In genomic region chr5:5929231-5929630, GRCh38 we compare ENCODE assay signal across 20 cellular contexts.
A peak's percentile ranks its signal among the peaks of the same experiment; 100 is the strongest.
DNase-seq lines count a peak whose midpoint lies in the region; TF ChIP-seq lines count a peak whose summit lies in the region.
"Had no signal": no experiment of that assay in that cellular context is flagged by ENCODE, and none has a peak within 500 bp of the region (broad histone marks: within the 10 kb centered on the region; RNA-seq: fewer than 3 reads in every experiment).

No MANE protein-coding gene starts in this region.

- H3K27ac Mint-ChIP-seq in brain, result peak overlapping the region in 3 of 5 experiments; percentile 85 to 99 (median 91)
- H3K27ac Mint-ChIP-seq: CD14-positive monocyte; CD4-positive, alpha-beta T cell; CD8-positive, alpha-beta memory T cell; GM23338; H9 had no signal

- no peaks in the 10 kb centered on the region for H3K36me3 Mint-ChIP-seq in brain
- H3K36me3 Mint-ChIP-seq: CD14-positive monocyte; CD8-positive, alpha-beta memory T cell had no signal

- TF ChIP-seq POLR2A in adrenal gland (IDR thresholded peaks at IDR 0.05), result no peak

- H3K27me3 Mint-ChIP-seq in brain, result no peaks in the 10 kb centered on the region

- in situ Hi-C loops in G401 (cut with HindIII; ENCODE audit: low sequenced_read_pairs), result no loop called here

- H3K27ac ChIP-seq in adrenal gland, result no peak overlapping the region
- H3K27ac ChIP-seq: 22Rv1; BLaER1 treated with 17β-estradiol and CSF1 and Interleukin-3, amounts not matched to agents 10 nM and 100 nM had no signal

- WGBS in adrenal gland, 4 donors, result 55 to 63% (median 59%) methylated on average over 2 of the region's 2 CpGs

- DNase-seq in Ammon's horn (ENCODE audit: low spot score) (peak; percentile 30), G401 (ENCODE audit: low spot score) (peak; percentile 73), inferior parietal cortex (ENCODE audit: extremely low spot score) (peak; percentile 51), putamen (ENCODE audit: low spot score) (no peak), adrenal gland (no peak), epidermal melanocyte (ENCODE audit: insufficient read length, low spot score) (no peak)
- DNase-seq in activated CD4-positive, alpha-beta T cell treated with anti-CD3 and anti-CD28 coated beads, Interleukin-2, amount 50 U/mL, for 1 hour, result no peak
- DNase-seq: BE2C; Calu3; CD4-positive, alpha-beta T cell; CD8-positive, alpha-beta memory T cell; DMS79; EL; GF-D8; H9 had no signal

- H3K36me3 ChIP-seq in adrenal gland (replicated peaks in 1 of 2), result no peaks in the 10 kb centered on the region
- H3K36me3 ChIP-seq: BE2C; BLaER1 treated with 17β-estradiol and CSF1 and Interleukin-3, amounts not matched to agents 10 nM and 100 nM had no signal

- no peaks in the 10 kb centered on the region for H3K9me3 ChIP-seq in adrenal gland (replicated peaks in 1 of 3)
- H3K9me3 ChIP-seq: BE2C; BLaER1 treated with 17β-estradiol and CSF1 and Interleukin-3, amounts not matched to agents 10 nM and 100 nM had no signal

- H3K4me3 Mint-ChIP-seq in brain, result peak overlapping the region in 2 of 5 experiments; percentile 55 to 63
- H3K4me3 Mint-ChIP-seq: CD14-positive monocyte; CD4-positive, alpha-beta T cell; CD8-positive, alpha-beta memory T cell; GM23338; H9 had no signal

- H3K9me3 Mint-ChIP-seq in brain, result peaks cover 0 to 7% (median 0%) of the 10 kb centered on the region in 5 experiments
- H3K9me3 Mint-ChIP-seq: CD4-positive, alpha-beta T cell; CD8-positive, alpha-beta memory T cell; GM23338 had no signal

- no peaks in the 10 kb centered on the region for H3K4me1 ChIP-seq in adrenal gland (replicated peaks in 1 of 2)
- H3K4me1 ChIP-seq: BE2C had no signal

- intact Hi-C loops in adrenal gland (cut with DNase I), result no loop called here

- H3K4me3 ChIP-seq in adrenal gland, result no peak overlapping the region
- H3K4me3 ChIP-seq: BLaER1 treated with 17β-estradiol and CSF1 and Interleukin-3, amounts not matched to agents 10 nM and 100 nM; GM23338 had no signal

- TF ChIP-seq CTCF in brain (conservative IDR thresholded peaks at IDR 0.05), result no peak
- TF ChIP-seq CTCF in adrenal gland (IDR thresholded peaks at IDR 0.05), result no peak

- H3K4me1 Mint-ChIP-seq in brain, result peaks cover 22% of the 10 kb centered on the region
- H3K4me1 Mint-ChIP-seq: CD14-positive monocyte; CD8-positive, alpha-beta memory T cell; GM23338; H9 had no signal

- no peaks in the 10 kb centered on the region for H3K27me3 ChIP-seq in adrenal gland
- H3K27me3 ChIP-seq: BE2C; BLaER1 treated with 17β-estradiol and CSF1 and Interleukin-3, amounts not matched to agents 10 nM and 100 nM had no signal

Comparison
In these comparisons a context has a peak if more than half of its experiments do, and no peak if none do; other contexts are left out.
1. DNase-seq: peak in Ammon's horn (single experiment), G401 (single experiment) and inferior parietal cortex (single experiment); none in putamen (single experiment), adrenal gland (0 of 7), epidermal melanocyte (single experiment) and activated CD4-positive, alpha-beta T cell treated with anti-CD3 and anti-CD28 coated beads, Interleukin-2, amount 50 U/mL, for 1 hour (single experiment).